Comparison of ENCODE assay signal across 7 cellular contexts in genomic region chr16:4538067-4538385, GRCh38. TPM values are rescaled to one million over a fixed set of nuclear protein-coding genes. Genes with fewer than 3 reads are reported as not detected.
DNase-seq lines count a peak whose midpoint lies in the region; ATAC-seq and FAIRE-seq lines count a peak whose summit lies in the region.

No MANE protein-coding gene starts in this region.

- no peaks in the 10 kb centered on the region for H3K27me3 Mint-ChIP-seq in activated naive CD8-positive, alpha-beta T cell

- H3K36me3 ChIP-seq in iPS DF 6.9 (ENCODE audit: control insufficient read depth, insufficient read depth, low read length) = no peaks in the 10 kb centered on the region; the same call in 1 of the 2 replicates
- H3K36me3 ChIP-seq in small intestine (ENCODE audit: control insufficient read depth in 2 of 2, insufficient read depth in 2 of 2, low read length in 2 of 2) = no peaks in the 10 kb centered on the region

- H3K4me3 ChIP-seq in iPS DF 6.9 (ENCODE audit: low read length) (peak overlapping the region; percentile 64), small intestine (ENCODE audit: low read depth in 1 of 2, low read length in 2 of 2) (peak overlapping the region; percentile 68 to 84)

- H3K4me3 Mint-ChIP-seq in activated naive CD8-positive, alpha-beta T cell = peak overlapping the region; percentile 87

- DNase-seq in iPS DF 6.9 (ENCODE audit: low read depth, low spot score) (no peak), small intestine (no peak), DMS153 (lab: John Stamatoyannopoulos, UW) (no peak)
- no peak for DNase-seq in activated effector memory CD4-positive, alpha-beta T cell treated with anti-CD3 and anti-CD28 coated beads, Interleukin-2, amount 50 U/mL, for 16 hours

- H3K4me1 ChIP-seq in iPS DF 6.9 (ENCODE audit: control insufficient read depth, insufficient read depth, low read length) = no peaks in the 10 kb centered on the region
- H3K4me1 ChIP-seq in small intestine (ENCODE audit: control insufficient read depth in 2 of 2, insufficient read depth in 1 of 2, low read depth in 1 of 2, low read length in 1 of 2) = peaks cover 0 to 8% of the 10 kb centered on the region in 2 donors

- peaks cover 10% of the 10 kb centered on the region for H3K36me3 Mint-ChIP-seq in activated naive CD8-positive, alpha-beta T cell

- H3K4me1 Mint-ChIP-seq in activated naive CD8-positive, alpha-beta T cell (ENCODE audit: low read depth) = peaks cover 40% of the 10 kb centered on the region

- FAIRE-seq in small intestine (lab: Jason Lieb, UNC) = no peak

- no peak overlapping the region for H3K27ac Mint-ChIP-seq in activated naive CD8-positive, alpha-beta T cell

- peaks cover 3% of the 10 kb centered on the region; the same call in 1 of the 2 replicates for H3K27me3 ChIP-seq in iPS DF 6.9 (ENCODE audit: control insufficient read depth, insufficient read depth, low read length)
- H3K27me3 ChIP-seq in small intestine (ENCODE audit: control insufficient read depth in 2 of 2, insufficient read depth in 2 of 2, low read length in 2 of 2) = no peaks in the 10 kb centered on the region

- ATAC-seq in GM18909 (IDR thresholded peaks at IDR 0.05; ENCODE audit: poor library complexity, unreplicated experiment) (peak; percentile 35), HG02981 (IDR thresholded peaks at IDR 0.05; ENCODE audit: unreplicated experiment) (peak; percentile 21)

- H3K27ac ChIP-seq in iPS DF 6.9 (ENCODE audit: low read length) (no peak overlapping the region), small intestine (ENCODE audit: low read depth in 1 of 2, low read length in 1 of 2) (peak overlapping the region; percentile 82 to 94)

- H3K9me3 Mint-ChIP-seq in activated naive CD8-positive, alpha-beta T cell (ENCODE audit: low read depth) = peaks cover 5% of the 10 kb centered on the region

- no CpG with 5 or more reads among the region's 37 CpGs for WGBS in iPS DF 6.9 (ENCODE audit: insufficient coverage, insufficient read length)
- WGBS in small intestine, 3 donors = 0 to 1% (median 0%) methylated on average over 25 to 37 of the region's 37 CpGs

- H3K9me3 ChIP-seq in iPS DF 6.9 (ENCODE audit: control insufficient read depth, insufficient read depth, low read length) (peaks cover 2% of the 10 kb centered on the region), small intestine (ENCODE audit: control insufficient read depth, low read depth) (no peaks in the 10 kb centered on the region)

RNA-seq across cellular contexts. Expression of gene CDIP1, which starts 0.5 kb away (rescaled TPM):
- 10 to 100 TPM; 26.5 to 49.9 (median 37.0) TPM for polyA plus RNA-seq in small intestine

RNA-seq across cellular contexts. Expression of gene C16orf96, which starts 18.1 kb away (rescaled TPM):
- under 1 TPM in 1 of 3 donors, not detected in 2; 0.03 TPM for polyA plus RNA-seq in small intestine
